ENCODE assay signal across 23 cellular contexts in the genomic region with DNA sequence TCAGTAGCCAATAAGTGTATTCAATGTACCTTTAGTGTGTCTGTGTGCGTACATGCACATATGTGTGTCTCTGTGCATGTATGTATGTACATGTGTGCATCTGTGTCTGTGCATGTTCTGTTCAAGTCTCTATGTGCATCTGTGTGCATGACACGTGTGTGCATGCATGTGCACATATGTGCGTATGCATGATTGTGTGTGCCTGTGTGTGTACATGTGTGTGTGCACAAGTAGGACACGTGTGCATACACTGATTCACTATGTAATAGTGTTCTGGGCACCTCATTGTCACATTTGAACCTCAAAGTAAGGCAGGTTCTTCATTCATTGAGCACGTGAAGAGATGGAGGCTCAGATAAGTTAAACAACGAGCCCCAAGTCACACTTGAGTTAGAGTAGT.
"Had no signal": no experiment of that assay in that cellular context is flagged by ENCODE, and none has a peak within 500 bp of the region (broad histone marks: within the 10 kb centered on the region; RNA-seq: fewer than 3 reads in every experiment).

No MANE protein-coding gene starts in this region.

- ATAC-seq: PC-3, SK-N-SH treated with all-trans-retinoic acid at 6 μM for 48 hours had no signal

- H3K27ac ChIP-seq: cardiac muscle cell, KMS-11, SJSA1 had no signal

- H3K9me3 ChIP-seq: MG63, SJSA1 had no signal

- FAIRE-seq: astrocyte, RCC 7860 had no signal

- H3K36me3 ChIP-seq: cardiac muscle cell, MG63, SJSA1 had no signal

- H3K4me1 ChIP-seq: SJSA1 had no signal

- DNase-seq: activated CD4-positive, alpha-beta T cell treated with anti-CD3 and anti-CD28 coated beads, Interleukin-2, amount 10 ng/mL, durations not matched to agents 24 days and 14 days; activated CD4-positive, alpha-beta T cell treated with anti-CD3 and anti-CD28 coated beads, Interleukin-2, amount 50 U/mL, for 48 hours; activated gamma-delta T cell; activated naive CD4-positive, alpha-beta T cell treated with anti-CD3 and anti-CD28 coated beads for 36 hours; activated T-cell treated with anti-CD3 and anti-CD28 coated beads, Interleukin-2, amount 50 U/mL, for 48 hours; amygdala; cerebellar nuclear complex; MG63; MV-4-11; NCI-H1417 treated with DMSO at 0.1 percent for 48 hours; NCI-H1694; NCI-H2029; NCI-H2107; NCI-H510A; PC-3; SHP77; SW 1271 had no signal

- H3K4me2 ChIP-seq: KMS-11 had no signal

- H3K9ac ChIP-seq: KMS-11 had no signal

- H3K27me3 ChIP-seq: cardiac muscle cell, MG63, SJSA1 had no signal

- H3K4me3 ChIP-seq: cardiac muscle cell, MG63, SJSA1 had no signal
